In genomic region chr7:129224251-129225205, GRCh38 we compare ENCODE assay signal across 8 cellular contexts. TPM values are rescaled to one million over a fixed set of nuclear protein-coding genes. Genes with fewer than 3 reads are reported as not detected.
A peak's percentile ranks its signal among the peaks of the same experiment; 100 is the strongest.
DNase-seq lines count a peak whose midpoint lies in the region; ATAC-seq and TF ChIP-seq lines count a peak whose summit lies in the region.

TSS of gene AHCYL2 (plus strand) at chr7:129225030.

- peak within 1 kb of the TSS; percentile 87 to 98 (median 97) for H3K4me3 Mint-ChIP-seq in IgD-negative memory B cell

- no peaks in the 10 kb centered on the region for H3K9me3 Mint-ChIP-seq in IgD-negative memory B cell

- H3K27me3 Mint-ChIP-seq in IgD-negative memory B cell: no peaks in the 10 kb centered on the region

- no peak for TF ChIP-seq CTCF in epithelial cell of esophagus (IDR thresholded peaks at IDR 0.05; ENCODE audit: insufficient read depth, low read depth, low read length, missing control alignments)

- H3K27ac Mint-ChIP-seq in IgD-negative memory B cell: peak within 1 kb of the TSS; percentile 90 to 96 (median 92)

- peaks cover 28 to 38% (median 29%) of the 10 kb centered on the region in 3 donors for H3K4me1 Mint-ChIP-seq in IgD-negative memory B cell

- DNase-seq in DMS153 (lab: John Stamatoyannopoulos, UW) (peak; percentile 96), OCI-M1 (lab: John Stamatoyannopoulos, UW) (peak; percentile 95), activated T-cell treated with anti-CD3 and anti-CD28 coated beads for 24 hours (ENCODE audit: low read depth) (peak; percentile 97), epithelial cell of esophagus (ENCODE audit: low read depth) (peak; percentile 98)
- peak; percentile 96 to 97 for DNase-seq in stimulated activated CD8-positive, alpha-beta memory T cell treated with anti-CD3 and anti-CD28 coated beads, Interleukin-2, amount 100 ng/mL, for 48 hours (ENCODE audit: low read depth in 2 of 2)

- peaks cover 30% of the 10 kb centered on the region for H3K4me1 ChIP-seq in mononuclear cell (ENCODE audit: insufficient read depth, low read length)

- peak; percentile 85 for ATAC-seq in GM21576 (IDR thresholded peaks at IDR 0.05; ENCODE audit: unreplicated experiment)

- H3K27me3 ChIP-seq in mononuclear cell (ENCODE audit: insufficient read depth, low read length): no peaks in the 10 kb centered on the region

- H3K4me3 ChIP-seq in epithelial cell of esophagus (ENCODE audit: low read length): peak within 1 kb of the TSS; percentile 83
- peak within 1 kb of the TSS; percentile 84 for H3K4me3 ChIP-seq in mononuclear cell (ENCODE audit: low read length)

- no peaks in the 10 kb centered on the region for H3K36me3 Mint-ChIP-seq in IgD-negative memory B cell

- H3K9me3 ChIP-seq in mononuclear cell (ENCODE audit: low read depth, low read length): no peaks in the 10 kb centered on the region

RNA-seq across cellular contexts. Expression of gene AHCYL2, which starts in this region (rescaled TPM):
- 5.5 TPM for polyA plus RNA-seq in IgD-negative memory B cell
- total RNA-seq in mononuclear cell: 6.5 TPM

Comparison
In these comparisons a context has a peak if more than half of its experiments do, and no peak if none do; other contexts are left out.
1. Peak in every context shown above with its lines: DNase-seq, ATAC-seq and H3K4me3 ChIP-seq.